Comparison of ENCODE assay signal across 7 cellular contexts in the genomic region with DNA sequence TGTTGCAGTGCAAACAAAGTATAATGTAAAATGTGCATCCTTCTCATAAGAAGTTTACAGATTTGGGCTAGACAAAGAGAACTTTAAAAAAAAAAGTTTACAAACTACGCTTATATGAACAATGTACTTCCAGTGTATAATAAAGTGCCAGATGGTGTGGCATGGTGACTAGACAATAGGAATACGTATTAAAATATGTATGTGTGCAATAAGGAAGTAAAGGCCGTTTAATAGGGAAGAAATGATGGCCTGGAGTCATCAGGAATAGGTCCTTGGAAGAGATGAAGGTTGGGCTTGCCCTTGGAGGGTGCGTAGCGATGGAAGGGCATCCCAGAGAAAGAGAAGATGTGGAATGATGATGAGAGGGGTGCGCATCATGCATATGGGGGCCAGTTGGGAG.
"Had no signal": no experiment of that assay in that cellular context is flagged by ENCODE, and none has a peak within 500 bp of the region (broad histone marks: within the 10 kb centered on the region; RNA-seq: fewer than 3 reads in every experiment).

No MANE protein-coding gene starts in this region.

- H3K4me3 ChIP-seq: GM23338, HAP-1, K562 had no signal

- H3K36me3 ChIP-seq: HAP-1 had no signal

- H3K27ac Mint-ChIP-seq: GM23338 had no signal

- DNase-seq: H7, IMR-90, KG1 had no signal

- H2AFZ ChIP-seq: GM23338 had no signal

- H3K4me2 ChIP-seq: GM23338 had no signal

- H3K9me3 ChIP-seq: HAP-1 had no signal

- H3K9me3 Mint-ChIP-seq: GM23338 had no signal

- ATAC-seq: GM23338, HCT116, K562 had no signal

- H3K4me3 Mint-ChIP-seq: GM23338 had no signal
